Comparison of ENCODE assay signal across 18 cellular contexts in genomic region chr17:73713136-73713535, GRCh38.
DNase-seq lines count a peak whose midpoint lies in the region; ATAC-seq, FAIRE-seq and TF ChIP-seq lines count a peak whose summit lies in the region.
"Had no signal": no experiment of that assay in that cellular context is flagged by ENCODE, and none has a peak within 500 bp of the region (broad histone marks: within the 10 kb centered on the region; RNA-seq: fewer than 3 reads in every experiment).

No MANE protein-coding gene starts in this region.

- no peak for FAIRE-seq in bronchial epithelial cell (lab: Jason Lieb, UNC)
- no peak for FAIRE-seq in keratinocyte (lab: Jason Lieb, UNC)

- H3K56ac ChIP-seq in H9 (ENCODE audit: insufficient read length, low read depth, low read length): no peak overlapping the region

- H3K27ac ChIP-seq in GM23338 (ENCODE audit: low read depth): no peak overlapping the region
- H3K27ac ChIP-seq in H9 (ENCODE audit: insufficient read length, low read depth, low read length): no peak overlapping the region
- H3K27ac ChIP-seq in keratinocyte (ENCODE audit: control insufficient read depth, insufficient read depth, low read length): no peak overlapping the region
- H3K27ac ChIP-seq: GM23248, KMS-11 had no signal

- no peak overlapping the region for H2BK5ac ChIP-seq in H9 (ENCODE audit: insufficient read length, low read length)

- no peak overlapping the region for H3K4me2 ChIP-seq in GM23338
- no peak overlapping the region for H3K4me2 ChIP-seq in H9 (ENCODE audit: insufficient read depth, insufficient read length, low read length)
- peak overlapping the region; percentile 36 for H3K4me2 ChIP-seq in keratinocyte (ENCODE audit: control insufficient read depth, extremely low read depth, insufficient read depth, low read depth, low read length)
- H3K4me2 ChIP-seq: KMS-11 had no signal

- H3K27me3 ChIP-seq in GM23338 (ENCODE audit: insufficient read depth) (no peaks in the 10 kb centered on the region), H9 (ENCODE audit: insufficient read depth, low read length) (no peaks in the 10 kb centered on the region), bronchial epithelial cell (ENCODE audit: control insufficient read depth, insufficient read depth, low read length) (peaks cover 2% of the 10 kb centered on the region), keratinocyte (ENCODE audit: control insufficient read depth, extremely low read depth, insufficient read depth, low read length) (peaks cover 21% of the 10 kb centered on the region)

- H3K4me3 ChIP-seq in GM23338: no peak overlapping the region
- H3K4me3 ChIP-seq in bronchial epithelial cell (ENCODE audit: low read depth, low read length): no peak overlapping the region
- H3K4me3 ChIP-seq in keratinocyte (ENCODE audit: control insufficient read depth in 2 of 3, extremely low read depth in 1 of 3, insufficient read depth in 2 of 3, low read depth in 1 of 3, low read length in 3 of 3): no peak overlapping the region
- H3K4me3 ChIP-seq: GM23248 had no signal

- no peak overlapping the region for H2BK15ac ChIP-seq in H9 (ENCODE audit: low read depth, low read length)

- dilution Hi-C loops in keratinocyte (cut with MboI; ENCODE audit: extremely low pct_ligation_motif_present, low sequenced_read_pairs): no loop called here

- peak; percentile 69 for ATAC-seq in GM23338
- ATAC-seq in GM19023 (IDR thresholded peaks at IDR 0.05; ENCODE audit: unreplicated experiment): no peak
- no peak for ATAC-seq in GM18505 (IDR thresholded peaks at IDR 0.05; ENCODE audit: unreplicated experiment)

- no peak overlapping the region for H3T11ph ChIP-seq in H9 (ENCODE audit: low read length)

- H3K9me3 Mint-ChIP-seq in GM23338 (peaks cover 2% of the 10 kb centered on the region; the same call in 2 of the 3 replicates), H9 (no peaks in the 10 kb centered on the region), immature natural killer cell (no peaks in the 10 kb centered on the region)
- H3K9me3 Mint-ChIP-seq: CD4-positive, alpha-beta T cell had no signal

- no peak overlapping the region for H4K8ac ChIP-seq in H9 (replicated peaks; ENCODE audit: insufficient read length, low read depth, low read length)

- no peak overlapping the region for H4K91ac ChIP-seq in H9 (ENCODE audit: insufficient read length, low read depth, low read length)

- H4K20me1 ChIP-seq in GM23338 (replicated peaks; ENCODE audit: insufficient read depth) (no peaks in the 10 kb centered on the region), H9 (ENCODE audit: control insufficient read depth, insufficient read depth, insufficient read length) (no peaks in the 10 kb centered on the region), keratinocyte (ENCODE audit: control insufficient read depth, extremely low read depth, insufficient read depth, low read length) (no peaks in the 10 kb centered on the region)

- H3K9ac ChIP-seq in H9 (ENCODE audit: extremely low read depth, insufficient read length, low read length) (no peak overlapping the region), keratinocyte (ENCODE audit: control insufficient read depth, extremely low read depth, insufficient read depth, low read length) (no peak overlapping the region)
- H3K9ac ChIP-seq: GM23248, KMS-11 had no signal

- no peaks in the 10 kb centered on the region for H3K23me2 ChIP-seq in H9 (ENCODE audit: insufficient read length, low read depth, low read length, poor library complexity, severe bottlenecking)

- H3K4me1 ChIP-seq in GM23338 (ENCODE audit: insufficient read depth) (no peaks in the 10 kb centered on the region), H9 (ENCODE audit: insufficient read depth, low read length) (no peaks in the 10 kb centered on the region; the same call in 1 of the 2 replicates), keratinocyte (ENCODE audit: control insufficient read depth, extremely low read depth, insufficient read depth, low read length) (peaks cover 16% of the 10 kb centered on the region)

- H3K79me1 ChIP-seq in H9 (ENCODE audit: insufficient read depth, low read depth, low read length, poor library complexity, severe bottlenecking): no peaks in the 10 kb centered on the region

- peak; percentile 31 to 56 for TF ChIP-seq CTCF in GM23338 (conservative IDR thresholded peaks at IDR 0.05; ENCODE audit: low read depth in 2 of 2)
- TF ChIP-seq CTCF in H9 (conservative IDR thresholded peaks at IDR 0.05): peak; percentile 46
- no peak for TF ChIP-seq CTCF in bronchial epithelial cell (IDR thresholded peaks at IDR 0.05; ENCODE audit: insufficient read depth, low read length, severe bottlenecking)
- TF ChIP-seq CTCF in keratinocyte (optimal IDR thresholded peaks at IDR 0.05 in 1 of 3, IDR thresholded peaks at IDR 0.05 in 1 of 3, conservative IDR thresholded peaks at IDR 0.05 in 1 of 3; ENCODE audit: extremely low read depth in 1 of 3, insufficient read depth in 2 of 3, low read length in 3 of 3): peak in 1 of 3 experiments; percentile 3

- H2BK120ac ChIP-seq in H9 (ENCODE audit: low read depth, low read length, poor library complexity, severe bottlenecking): no peak overlapping the region

- H2AK5ac ChIP-seq in H9 (ENCODE audit: insufficient read length, low read length): no peak overlapping the region

- no peak overlapping the region for H3K18ac ChIP-seq in H9 (ENCODE audit: insufficient read length, low read depth, low read length)

- no peaks in the 10 kb centered on the region for H3K9me2 ChIP-seq in GM23338 (ENCODE audit: insufficient read depth)

- no peaks in the 10 kb centered on the region for H3K36me3 Mint-ChIP-seq in GM23338 (ENCODE audit: low read depth)
- H3K36me3 Mint-ChIP-seq in H9 (ENCODE audit: insufficient read depth in 1 of 3, low read depth in 3 of 3): no peaks in the 10 kb centered on the region
- no peaks in the 10 kb centered on the region for H3K36me3 Mint-ChIP-seq in immature natural killer cell

- no CpG with 5 or more reads among the region's 9 CpGs for WGBS in H9 (ENCODE audit: extremely low coverage, insufficient read length, low lambda C conversion rate)

- peaks cover 13% of the 10 kb centered on the region for H3K4me1 Mint-ChIP-seq in GM23338
- H3K4me1 Mint-ChIP-seq in H9: peaks cover 21 to 23% of the 10 kb centered on the region in 2 experiments
- H3K4me1 Mint-ChIP-seq in immature natural killer cell: peaks cover 0 to 4% of the 10 kb centered on the region in 2 donors

- H2BK20ac ChIP-seq in H9 (ENCODE audit: low read depth, low read length, poor library complexity, severe bottlenecking): no peak overlapping the region

- no peak for TF ChIP-seq POLR2A in GM18505 (IDR thresholded peaks at IDR 0.05; ENCODE audit: borderline replicate concordance, extremely low read depth, insufficient read depth, insufficient read length)

- H3K9me3 ChIP-seq in H9 (ENCODE audit: control insufficient read depth, low read depth, low read length) (no peaks in the 10 kb centered on the region), keratinocyte (ENCODE audit: control insufficient read depth, low read depth, low read length) (no peaks in the 10 kb centered on the region)

- H4K5ac ChIP-seq in H9 (ENCODE audit: insufficient read length, low read depth, low read length): no peak overlapping the region

- H3K4ac ChIP-seq in H9 (ENCODE audit: low read depth, low read length): no peak overlapping the region

- peak overlapping the region; percentile 65 for H2AFZ ChIP-seq in GM23338
- H2AFZ ChIP-seq in H9 (ENCODE audit: low read length): no peak overlapping the region
- H2AFZ ChIP-seq in keratinocyte (ENCODE audit: control insufficient read depth, low read length): no peak overlapping the region
- H2AFZ ChIP-seq: GM23248 had no signal

- H3K9me1 ChIP-seq in keratinocyte (ENCODE audit: control insufficient read depth, extremely low read depth, insufficient read depth, low read length): no peaks in the 10 kb centered on the region

- H3K27ac Mint-ChIP-seq in GM23338 (no peak overlapping the region), H9 (no peak overlapping the region), immature natural killer cell (no peak overlapping the region)
- H3K27ac Mint-ChIP-seq: B cell; CD4-positive, alpha-beta T cell had no signal

- H3K79me2 ChIP-seq in GM23338 (replicated peaks; ENCODE audit: insufficient read depth) (no peaks in the 10 kb centered on the region), H9 (ENCODE audit: insufficient read depth, low read length) (no peaks in the 10 kb centered on the region), keratinocyte (ENCODE audit: control insufficient read depth, insufficient read depth, low read length) (no peaks in the 10 kb centered on the region)

- DNase-seq in GM23338 (ENCODE audit: low spot score): peak; percentile 59
- peak; percentile 62 for DNase-seq in H9
- DNase-seq in bronchial epithelial cell (ENCODE audit: low read depth): peak; percentile 70
- DNase-seq in keratinocyte (ENCODE audit: low read depth, low spot score): no peak
- DNase-seq in immature natural killer cell: no peak
- DNase-seq: Calu3; CD4-positive, alpha-beta T cell; DND-41; GDM1; GM23248; NCI-H1930; NCI-H345; NCI-H526 treated with DMSO at 0.1 percent for 48 hours; Right ventricle myocardium superior had no signal

- peaks cover 28% of the 10 kb centered on the region for H3K27me3 Mint-ChIP-seq in GM23338 (ENCODE audit: insufficient read depth, low read depth, poor library complexity)
- peaks cover 45% of the 10 kb centered on the region for H3K27me3 Mint-ChIP-seq in H9 (ENCODE audit: low read depth)
- H3K27me3 Mint-ChIP-seq in immature natural killer cell (ENCODE audit: low read depth in 3 of 3): peaks cover 3 to 18% (median 4%) of the 10 kb centered on the region in 3 donors
- H3K27me3 Mint-ChIP-seq: CD4-positive, alpha-beta T cell had no signal

- H3K23ac ChIP-seq in H9 (ENCODE audit: insufficient read length, low read depth, low read length): no peak overlapping the region

- H3K14ac ChIP-seq in H9 (ENCODE audit: insufficient read depth, low read length): no peak overlapping the region

- no peak overlapping the region for H3K4me3 Mint-ChIP-seq in GM23338
- H3K4me3 Mint-ChIP-seq in H9: no peak overlapping the region
- H3K4me3 Mint-ChIP-seq in immature natural killer cell: no peak overlapping the region
- H3K4me3 Mint-ChIP-seq: B cell; CD4-positive, alpha-beta T cell had no signal

- no peaks in the 10 kb centered on the region for H3K36me3 ChIP-seq in GM23338 (ENCODE audit: insufficient read depth)
- H3K36me3 ChIP-seq in bronchial epithelial cell (ENCODE audit: control insufficient read depth, insufficient read depth, low read length): no peaks in the 10 kb centered on the region
- H3K36me3 ChIP-seq in keratinocyte (ENCODE audit: control insufficient read depth in 2 of 2, extremely low read depth in 1 of 2, insufficient read depth in 2 of 2, low read length in 2 of 2): no peaks in the 10 kb centered on the region

- no peaks in the 10 kb centered on the region for H3F3A ChIP-seq in GM23338 (replicated peaks; ENCODE audit: low read depth)

- no peak overlapping the region for H2BK12ac ChIP-seq in H9 (ENCODE audit: insufficient read length, low read depth, low read length)

Comparison
In these comparisons a context has a peak if more than half of its experiments do, and no peak if none do; other contexts are left out.
1. DNase-seq: peak in GM23338 (single experiment), H9 (single experiment) and bronchial epithelial cell (single experiment); none in keratinocyte (single experiment) and immature natural killer cell (0 of 3).